Comparison of ENCODE assay signal across 1 cellular context in genomic region chr16:47581114-47581513, GRCh38.
TF ChIP-seq lines count a peak whose summit lies in the region.

No MANE protein-coding gene starts in this region.

TF ChIP-seq in WTC11, 78 proteins besides CTCF, POLR2A, EP300 and RAD21:
- TF ChIP-seq RELA (CRISPR knock-in tag; IDR thresholded peaks at IDR 0.05; ENCODE audit: borderline replicate concordance) (no peak), ZNF423 (CRISPR knock-in tag; IDR thresholded peaks at IDR 0.05) (no peak), FOXK1 (CRISPR knock-in tag; IDR thresholded peaks at IDR 0.05) (no peak), AFF4 (CRISPR knock-in tag; IDR thresholded peaks at IDR 0.05; ENCODE audit: borderline replicate concordance) (no peak), MXD4 (CRISPR knock-in tag; IDR thresholded peaks at IDR 0.05; ENCODE audit: borderline replicate concordance) (no peak), ETV6 (CRISPR knock-in tag; IDR thresholded peaks at IDR 0.05) (no peak), IRF2 (CRISPR knock-in tag; IDR thresholded peaks at IDR 0.05; ENCODE audit: borderline replicate concordance, low read depth) (no peak)
- TF ChIP-seq, protein P1, sequence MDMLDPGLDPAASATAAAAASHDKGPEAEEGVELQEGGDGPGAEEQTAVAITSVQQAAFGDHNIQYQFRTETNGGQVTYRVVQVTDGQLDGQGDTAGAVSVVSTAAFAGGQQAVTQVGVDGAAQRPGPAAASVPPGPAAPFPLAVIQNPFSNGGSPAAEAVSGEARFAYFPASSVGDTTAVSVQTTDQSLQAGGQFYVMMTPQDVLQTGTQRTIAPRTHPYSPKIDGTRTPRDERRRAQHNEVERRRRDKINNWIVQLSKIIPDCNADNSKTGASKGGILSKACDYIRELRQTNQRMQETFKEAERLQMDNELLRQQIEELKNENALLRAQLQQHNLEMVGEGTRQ (CRISPR knock-in tag; IDR thresholded peaks at IDR 0.05) = no peak
